13 cellular contexts compared by ENCODE assay signal in the genomic region with DNA sequence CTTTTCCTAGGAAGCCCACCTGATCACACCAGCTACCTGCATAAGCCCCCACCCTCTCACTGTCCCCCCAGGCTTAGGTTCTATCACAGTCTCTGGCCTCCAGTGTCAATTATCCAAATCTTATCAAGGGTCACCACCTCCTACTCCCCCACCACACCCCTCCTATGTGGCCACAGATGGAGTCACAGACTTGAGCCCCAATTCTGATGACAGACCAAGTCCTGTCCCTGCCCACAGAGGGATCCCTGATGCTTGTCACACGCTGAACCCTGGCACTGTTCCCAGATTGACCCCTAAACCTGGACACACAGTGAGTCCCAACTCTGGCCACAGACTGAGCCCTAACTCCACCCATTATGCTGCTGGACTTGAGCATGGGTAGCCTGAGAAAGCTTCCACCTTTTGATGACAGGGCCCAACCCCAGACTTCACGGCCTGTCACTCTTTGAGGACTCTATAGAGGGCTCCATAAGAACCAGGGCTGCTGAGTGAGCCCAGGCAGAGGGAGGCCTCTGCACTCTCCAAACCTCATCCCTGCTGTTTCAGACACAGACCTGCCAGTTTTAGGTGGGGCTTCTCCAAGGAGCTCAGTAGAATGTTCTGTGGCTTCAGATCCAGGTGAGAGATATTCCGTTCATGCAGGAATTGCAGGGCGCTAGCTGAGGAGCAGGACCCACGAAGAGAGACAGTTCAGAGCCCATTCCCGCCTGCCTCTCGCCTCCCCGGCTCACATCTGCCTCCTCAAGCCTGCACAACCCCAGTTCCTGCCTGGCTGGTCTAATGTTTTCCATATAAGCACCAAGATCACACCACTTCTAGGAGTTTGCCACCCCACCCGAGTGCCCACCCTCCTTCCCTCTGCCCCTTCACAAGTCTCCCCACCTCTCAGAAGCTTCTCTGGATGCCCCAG. TPM values are rescaled to one million over a fixed set of nuclear protein-coding genes. Genes with fewer than 3 reads are reported as not detected.
DNase-seq lines count a peak whose midpoint lies in the region; ATAC-seq, FAIRE-seq and TF ChIP-seq lines count a peak whose summit lies in the region.
"Had no signal": no experiment of that assay in that cellular context is flagged by ENCODE, and none has a peak within 500 bp of the region (broad histone marks: within the 10 kb centered on the region; RNA-seq: fewer than 3 reads in every experiment).

No MANE protein-coding gene starts in this region.

- H3K79me2 ChIP-seq in astrocyte (ENCODE audit: insufficient read depth, low read length) = no peaks in the 10 kb centered on the region

- H3K9ac ChIP-seq in NT2/D1 (ENCODE audit: insufficient read length, low read depth) (peak overlapping the region; percentile 44), astrocyte (ENCODE audit: low read length) (no peak overlapping the region)

- H3K4me3 Mint-ChIP-seq in astrocyte (ENCODE audit: unreplicated experiment) (peak overlapping the region; percentile 60), nephron (peak overlapping the region; percentile 92 to 95 (median 94))

- no peaks in the 10 kb centered on the region for H3K27me3 ChIP-seq in NT2/D1 (ENCODE audit: insufficient read depth, insufficient read length)
- H3K27me3 ChIP-seq in astrocyte (ENCODE audit: insufficient read depth, low read length) = no peaks in the 10 kb centered on the region

- TF ChIP-seq CTCF in astrocyte (IDR thresholded peaks at IDR 0.05; ENCODE audit: insufficient read depth, low read depth, low read length) = no peak
- TF ChIP-seq CTCF in nephron (IDR thresholded peaks at IDR 0.05; ENCODE audit: unreplicated experiment in 3 of 3) = no peak

- peaks cover 56% of the 10 kb centered on the region for H3K36me3 ChIP-seq in NT2/D1 (ENCODE audit: insufficient read depth, insufficient read length, low read length)
- H3K36me3 ChIP-seq in astrocyte (ENCODE audit: insufficient read depth, low read length) = no peaks in the 10 kb centered on the region

- no peak for ATAC-seq in GM19452 (IDR thresholded peaks at IDR 0.05; ENCODE audit: unreplicated experiment)
- ATAC-seq in HG02840 (IDR thresholded peaks at IDR 0.05; ENCODE audit: low FRiP score, unreplicated experiment) = no peak
- ATAC-seq: right cardiac atrium had no signal

- H3K36me3 Mint-ChIP-seq in astrocyte (ENCODE audit: low read depth, unreplicated experiment) (peaks cover 10% of the 10 kb centered on the region), nephron (ENCODE audit: low read depth) (peaks cover 17% of the 10 kb centered on the region)

- H3K4me2 ChIP-seq in astrocyte (ENCODE audit: low read length) = peak overlapping the region; percentile 96

- H3K4me3 ChIP-seq in NT2/D1 (ENCODE audit: insufficient read length, low read depth) (no peak overlapping the region), astrocyte (ENCODE audit: insufficient read depth, low read depth, low read length) (no peak overlapping the region)

- H3K27me3 Mint-ChIP-seq in astrocyte (ENCODE audit: low read depth, unreplicated experiment) (no peaks in the 10 kb centered on the region), nephron (ENCODE audit: low read depth) (no peaks in the 10 kb centered on the region)

- H3K27ac Mint-ChIP-seq in astrocyte (ENCODE audit: unreplicated experiment) = peak overlapping the region; percentile 23
- no peak overlapping the region for H3K27ac Mint-ChIP-seq in nephron

- no peak overlapping the region for H2AFZ ChIP-seq in astrocyte (ENCODE audit: low read depth, low read length)

- H3K4me1 ChIP-seq in NT2/D1 (ENCODE audit: insufficient read depth, insufficient read length) = peaks cover 34% of the 10 kb centered on the region
- H3K4me1 ChIP-seq in astrocyte (ENCODE audit: insufficient read depth, low read length) = peaks cover 12% of the 10 kb centered on the region

- no peak overlapping the region for H3K27ac ChIP-seq in astrocyte (ENCODE audit: low read depth, low read length)

- peaks cover 2% of the 10 kb centered on the region for H3K9me3 Mint-ChIP-seq in astrocyte (ENCODE audit: unreplicated experiment)
- H3K9me3 Mint-ChIP-seq in nephron = no peaks in the 10 kb centered on the region

- no peaks in the 10 kb centered on the region for H3K9me3 ChIP-seq in NT2/D1 (ENCODE audit: insufficient read depth, low read length)
- no peaks in the 10 kb centered on the region for H3K9me3 ChIP-seq in astrocyte (ENCODE audit: insufficient read depth, low read depth, low read length)

- peaks cover 12% of the 10 kb centered on the region for H4K20me1 ChIP-seq in astrocyte (ENCODE audit: insufficient read depth, low read length)

- no peaks in the 10 kb centered on the region for H3K4me1 Mint-ChIP-seq in astrocyte (ENCODE audit: low read depth, unreplicated experiment)
- peaks cover 25% of the 10 kb centered on the region for H3K4me1 Mint-ChIP-seq in nephron

- DNase-seq in CMK (ENCODE audit: low read depth) = peak; percentile 58
- DNase-seq in NT2/D1 (ENCODE audit: low read depth, low spot score) = no peak
- no peak for DNase-seq in astrocyte (ENCODE audit: low read depth)
- DNase-seq in NCI-H2196 treated with DMSO at 0.1 percent for 48 hours (lab: John Stamatoyannopoulos, UW; ENCODE audit: unreplicated experiment) = no peak
- DNase-seq: central memory CD4-positive, alpha-beta T cell; midbrain; MV-4-11; stimulated activated CD4-positive, alpha-beta T cell treated with anti-CD3 and anti-CD28 coated beads, Interleukin-4, amount 100 ng/mL, for 4 hours; T-helper 9 cell had no signal

- FAIRE-seq in astrocyte (lab: Jason Lieb, UNC) = no peak

RNA-seq across cellular contexts. Expression of a gene that starts 1.9 kb away (rescaled TPM):
- total RNA-seq in astrocyte = 14.2 and 15.6 TPM in 2 replicates

RNA-seq across cellular contexts. Expression of a gene that starts 14.7 kb away (rescaled TPM):
- total RNA-seq in astrocyte = not detected in 2 replicates

RNA-seq across cellular contexts. Expression of a gene that starts 28.5 kb away (rescaled TPM):
- total RNA-seq in astrocyte = 0.32 TPM in 1 of 2 replicates, not detected in the other

RNA-seq across cellular contexts. Expression of a gene that starts 32.1 kb away (rescaled TPM):
- total RNA-seq in astrocyte = 56.4 and 58.7 TPM in 2 replicates

RNA-seq across cellular contexts. Expression of a gene that starts 48.7 kb away (rescaled TPM):
- 25.9 and 29.2 TPM in 2 replicates for total RNA-seq in astrocyte
